In genomic region chr20:45934046-45934586, GRCh38 we compare ENCODE assay signal across 1 cellular context.
A peak's percentile ranks its signal among the peaks of the same experiment; 100 is the strongest.
TF ChIP-seq lines count a peak whose summit lies in the region.

No MANE protein-coding gene starts in this region.

TF ChIP-seq in WTC11, 78 proteins besides CTCF, POLR2A, EP300 and RAD21 (continued from another document):
- TF ChIP-seq RORB (CRISPR knock-in tag; IDR thresholded peaks at IDR 0.05) (no peak), E2F1 (CRISPR knock-in tag; IDR thresholded peaks at IDR 0.05) (no peak), ATF1 (CRISPR knock-in tag; IDR thresholded peaks at IDR 0.05) (0 out of 2 replicates have a peak, but pooled peaks have one; percentile 69), KAT7 (CRISPR knock-in tag; IDR thresholded peaks at IDR 0.05; ENCODE audit: borderline replicate concordance) (peak; percentile 32; the same call in 1 of the 2 replicates), STAT6 (CRISPR knock-in tag; conservative IDR thresholded peaks at IDR 0.05; ENCODE audit: low read depth) (no peak)
